In genomic region chr1:200381256-200381980, GRCh38 we compare ENCODE assay signal across 2 cellular contexts.
TF ChIP-seq lines count a peak whose summit lies in the region.

No MANE protein-coding gene starts in this region.

TF ChIP-seq in A549, 52 proteins besides CTCF, POLR2A, EP300 and RAD21:
- TF ChIP-seq CBX2 (IDR thresholded peaks at IDR 0.05; ENCODE audit: borderline replicate concordance, low read depth) (no peak), FOSL2 (IDR thresholded peaks at IDR 0.05) (no peak), FOSL2 (CRISPR knock-in tag; IDR thresholded peaks at IDR 0.05) (peak; percentile 62)

TF ChIP-seq in HEK293, 187 proteins besides CTCF, POLR2A, EP300 and RAD21:
- no peak for TF ChIP-seq ZBTB20 (tag by site-specific recombination; IDR thresholded peaks at IDR 0.05)
- peak; percentile 39; the same call in 1 of the 2 replicates for TF ChIP-seq PRDM1 (tag by site-specific recombination; IDR thresholded peaks at IDR 0.05)
